23 cellular contexts compared by ENCODE assay signal in the genomic region with DNA sequence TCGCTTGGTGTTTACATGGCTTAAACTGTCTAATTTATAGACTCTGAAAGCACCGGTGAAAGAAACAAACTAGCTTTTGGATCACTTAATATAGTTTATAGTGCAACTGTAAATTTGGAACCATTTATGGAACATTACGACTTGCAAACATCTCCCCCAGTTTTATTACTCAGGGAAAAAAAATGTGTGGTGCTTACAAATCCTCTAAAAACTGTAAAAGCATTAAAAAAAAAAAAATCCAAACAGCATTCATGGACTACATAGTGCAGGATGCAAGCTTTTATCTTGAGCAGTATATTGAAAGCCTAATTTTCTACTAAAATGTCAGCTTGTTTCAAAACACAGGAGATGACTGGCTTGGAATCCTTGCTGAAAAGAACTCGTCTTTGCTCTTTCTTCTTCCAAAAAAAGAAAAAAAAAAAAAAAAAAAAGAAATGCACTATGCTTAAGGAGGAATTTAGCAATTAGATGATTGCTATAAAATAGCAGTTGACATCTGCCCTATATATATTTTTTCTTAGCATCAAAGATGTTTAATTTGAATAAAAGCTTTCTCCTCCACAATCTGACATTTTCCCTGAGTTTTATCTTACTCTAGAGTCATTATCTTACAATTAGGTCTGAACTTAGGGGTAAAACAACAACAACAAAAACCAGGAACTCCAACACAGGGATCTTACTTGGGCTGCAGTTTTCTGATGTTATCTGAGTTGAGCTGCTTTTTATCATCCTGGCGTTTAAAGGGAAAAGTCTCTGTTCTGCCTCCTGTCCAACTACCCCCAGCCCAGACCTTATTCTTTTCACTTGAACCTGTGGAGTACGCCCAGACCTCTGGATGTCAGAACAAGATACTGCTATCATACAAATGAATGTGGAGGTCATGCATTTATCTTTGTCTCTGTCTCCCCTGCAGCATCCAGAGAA.
DNase-seq lines count a peak whose midpoint lies in the region; ATAC-seq and TF ChIP-seq lines count a peak whose summit lies in the region.
"Had no signal": no experiment of that assay in that cellular context is flagged by ENCODE, and none has a peak within 500 bp of the region (broad histone marks: within the 10 kb centered on the region; RNA-seq: fewer than 3 reads in every experiment).

No MANE protein-coding gene starts in this region.

- H3K4me3 ChIP-seq in WI38 (ENCODE audit: low read depth, low read length) = 0 out of 2 replicates have a peak overlapping the region, but pooled peaks have one; percentile 4
- no peak overlapping the region for H3K4me3 ChIP-seq in smooth muscle cell
- no peak overlapping the region for H3K4me3 ChIP-seq in stomach
- H3K4me3 ChIP-seq: esophagus muscularis mucosa, HAP-1, heart left ventricle, left ventricle myocardium inferior, neural progenitor cell had no signal

- TF ChIP-seq CTCF in WI38 (IDR thresholded peaks at IDR 0.05; ENCODE audit: low read depth, low read length) (no peak), smooth muscle cell (IDR thresholded peaks at IDR 0.05; ENCODE audit: borderline replicate concordance, insufficient read depth, poor library complexity, severe bottlenecking) (no peak), stomach (IDR thresholded peaks at IDR 0.05) (no peak)

- peaks cover 9% of the 10 kb centered on the region for H3F3A ChIP-seq in smooth muscle cell (ENCODE audit: low read depth)

- peak overlapping the region; percentile 37 for H3K27ac ChIP-seq in smooth muscle cell (ENCODE audit: low read depth)
- no peak overlapping the region for H3K27ac ChIP-seq in stomach
- H3K27ac ChIP-seq: brain microvascular endothelial cell, esophagus muscularis mucosa, heart left ventricle, left ventricle myocardium inferior, neural progenitor cell had no signal

- H3K9ac ChIP-seq in smooth muscle cell (ENCODE audit: low read depth) = no peak overlapping the region
- H3K9ac ChIP-seq: neural progenitor cell had no signal

- H4K20me1 ChIP-seq in smooth muscle cell (ENCODE audit: low read depth) = no peaks in the 10 kb centered on the region

- DNase-seq in EL (peak; percentile 33), islet precursor cell (peak; percentile 76), smooth muscle cell (lab: John Stamatoyannopoulos, UW; ENCODE audit: unreplicated experiment) (no peak), stomach (no peak)
- DNase-seq in stimulated activated naive CD8-positive, alpha-beta T cell treated with anti-CD3 and anti-CD28 coated beads, Interleukin-15, Interleukin-2, amounts not matched to agents 100 U/mL and 50 U/mL, for 24 hours = no peak
- DNase-seq in activated CD8-positive, alpha-beta memory T cell treated with anti-CD3 and anti-CD28 coated beads, Interleukin-2, amount 50 U/mL, for 48 hours = no peak
- DNase-seq: activated CD4-positive, alpha-beta memory T cell treated with anti-CD3 and anti-CD28 coated beads for 36 hours; activated gamma-delta T cell; activated naive CD8-positive, alpha-beta T cell treated with anti-CD3 and anti-CD28 coated beads, Interleukin-2, amount 50 U/mL, for 24 hours; brain microvascular endothelial cell; DMS79; effector memory CD4-positive, alpha-beta T cell; heart left ventricle; left ventricle myocardium inferior; NCI-H1417; NCI-H2107; NCI-H510A had no signal

- no peak for ATAC-seq in stimulated activated naive CD8-positive, alpha-beta T cell treated with anti-CD3 and anti-CD28 coated beads, Interleukin-15, Interleukin-2, amounts not matched to agents 100 U/mL and 50 U/mL, for 24 hours
- ATAC-seq in GM18858 (IDR thresholded peaks at IDR 0.05; ENCODE audit: unreplicated experiment) = no peak
- ATAC-seq: activated naive CD8-positive, alpha-beta T cell treated with anti-CD3 and anti-CD28 coated beads, Interleukin-2, amount 50 U/mL, for 24 hours; heart left ventricle; WTC11 had no signal

- WGBS in smooth muscle cell (ENCODE audit: low lambda C conversion rate) = 19% methylated on average over 6 of the region's 6 CpGs
- WGBS in stomach, 5 donors = 69 to 72% (median 72%) methylated on average over 6 of the region's 6 CpGs

- H2AFZ ChIP-seq in smooth muscle cell (ENCODE audit: low read depth) = peak overlapping the region; percentile 45
- H2AFZ ChIP-seq: neural progenitor cell had no signal

- H3K27me3 ChIP-seq in smooth muscle cell (ENCODE audit: low read depth) = no peaks in the 10 kb centered on the region
- no peaks in the 10 kb centered on the region for H3K27me3 ChIP-seq in stomach
- H3K27me3 ChIP-seq: brain microvascular endothelial cell, esophagus muscularis mucosa, heart left ventricle, neural progenitor cell had no signal

- intact Hi-C loops in stomach (cut with DNase I; ENCODE audit: low total_unique reads) = no loop called here

- no peak for TF ChIP-seq EP300 in stomach (IDR thresholded peaks at IDR 0.05)

- peak overlapping the region; percentile 57 for H3K4me2 ChIP-seq in smooth muscle cell
- H3K4me2 ChIP-seq: neural progenitor cell had no signal

- H3K79me2 ChIP-seq in smooth muscle cell (ENCODE audit: low read depth) = no peaks in the 10 kb centered on the region

- no peak for TF ChIP-seq POLR2A in stomach (IDR thresholded peaks at IDR 0.05)

- H3K9me3 ChIP-seq in smooth muscle cell (replicated peaks; ENCODE audit: low read depth) (no peaks in the 10 kb centered on the region), stomach (no peaks in the 10 kb centered on the region)
- H3K9me3 ChIP-seq: esophagus muscularis mucosa, HAP-1, heart left ventricle, left ventricle myocardium inferior had no signal

- no peaks in the 10 kb centered on the region for H3K36me3 ChIP-seq in smooth muscle cell (ENCODE audit: low read depth)
- H3K36me3 ChIP-seq in stomach = no peaks in the 10 kb centered on the region
- H3K36me3 ChIP-seq: brain microvascular endothelial cell, esophagus muscularis mucosa, HAP-1, heart left ventricle, left ventricle myocardium inferior, neural progenitor cell had no signal

- H3K4me1 ChIP-seq in smooth muscle cell (ENCODE audit: low read depth) (peaks cover 4% of the 10 kb centered on the region), stomach (no peaks in the 10 kb centered on the region)
- H3K4me1 ChIP-seq: esophagus muscularis mucosa, heart left ventricle, left ventricle myocardium inferior had no signal

Comparison
In these comparisons a context has a peak if more than half of its experiments do, and no peak if none do; other contexts are left out.
1. DNase-seq: peak in EL (single experiment) and islet precursor cell (single experiment); none in smooth muscle cell (single experiment), stimulated activated naive CD8-positive, alpha-beta T cell treated with anti-CD3 and anti-CD28 coated beads, Interleukin-15, Interleukin-2, amounts not matched to agents 100 U/mL and 50 U/mL, for 24 hours (single experiment), activated CD8-positive, alpha-beta memory T cell treated with anti-CD3 and anti-CD28 coated beads, Interleukin-2, amount 50 U/mL, for 48 hours (single experiment) and stomach (single experiment).